1 cellular context compared by ENCODE assay signal in genomic region chr6:116633685-116634084, GRCh38.
TF ChIP-seq lines count a peak whose summit lies in the region.

No MANE protein-coding gene starts in this region.

TF ChIP-seq in SK-N-SH treated with all-trans-retinoic acid at 6 μM for 48 hours, 23 proteins besides CTCF, POLR2A, EP300 and RAD21 (continued from another document):
- no peak for TF ChIP-seq POU6F1 (CRISPR knock-in tag; IDR thresholded peaks at IDR 0.05; ENCODE audit: borderline replicate concordance, low read depth)
- TF ChIP-seq RARB (CRISPR knock-in tag; IDR thresholded peaks at IDR 0.05) = no peak
- TF ChIP-seq BACH2 (CRISPR knock-in tag; IDR thresholded peaks at IDR 0.05; ENCODE audit: borderline replicate concordance) = no peak
- TF ChIP-seq ZC3H10 (CRISPR knock-in tag; IDR thresholded peaks at IDR 0.05) = no peak
- TF ChIP-seq CSDC2 (CRISPR knock-in tag; IDR thresholded peaks at IDR 0.05) = no peak
- TF ChIP-seq OSR1 (CRISPR knock-in tag; IDR thresholded peaks at IDR 0.05) = no peak
